In genomic region chr1:4461726-4462290, GRCh38 we compare ENCODE assay signal across 16 cellular contexts.
A peak's percentile ranks its signal among the peaks of the same experiment; 100 is the strongest.
DNase-seq lines count a peak whose midpoint lies in the region; ATAC-seq and TF ChIP-seq lines count a peak whose summit lies in the region.
"Had no signal": no experiment of that assay in that cellular context is flagged by ENCODE, and none has a peak within 500 bp of the region (broad histone marks: within the 10 kb centered on the region; RNA-seq: fewer than 3 reads in every experiment).

No MANE protein-coding gene starts in this region.

- TF ChIP-seq EP300 in esophagus muscularis mucosa (IDR thresholded peaks at IDR 0.05): no peak

- no peak for TF ChIP-seq POLR2A in esophagus muscularis mucosa (IDR thresholded peaks at IDR 0.05; ENCODE audit: low read depth)

- peak overlapping the region; percentile 19 for H3K4me3 Mint-ChIP-seq in endothelial cell (ENCODE audit: unreplicated experiment)
- H3K4me3 Mint-ChIP-seq: CD4-positive, alpha-beta memory T cell had no signal

- H3K27ac Mint-ChIP-seq in endothelial cell (ENCODE audit: unreplicated experiment): no peak overlapping the region
- H3K27ac Mint-ChIP-seq: CD4-positive, alpha-beta memory T cell had no signal

- no peak for ATAC-seq in HG03469 (IDR thresholded peaks at IDR 0.05; ENCODE audit: unreplicated experiment)

- H3K4me3 ChIP-seq in esophagus muscularis mucosa: no peak overlapping the region
- H3K4me3 ChIP-seq: GM23248 had no signal

- H3K9me3 ChIP-seq in esophagus muscularis mucosa: no peaks in the 10 kb centered on the region

- peaks cover 11% of the 10 kb centered on the region for H3K36me3 Mint-ChIP-seq in endothelial cell (ENCODE audit: low read depth, unreplicated experiment)
- H3K36me3 Mint-ChIP-seq: CD4-positive, alpha-beta memory T cell had no signal

- TF ChIP-seq CTCF in endothelial cell (IDR thresholded peaks at IDR 0.05; ENCODE audit: unreplicated experiment): no peak
- no peak for TF ChIP-seq CTCF in esophagus muscularis mucosa (IDR thresholded peaks at IDR 0.05)

- H3K27ac ChIP-seq in adipose tissue (ENCODE audit: low read depth, low read length) (peak overlapping the region; percentile 4), esophagus muscularis mucosa (replicated peaks in 1 of 4) (no peak overlapping the region)
- H3K27ac ChIP-seq: GM23248 had no signal

- H3K27me3 Mint-ChIP-seq in endothelial cell (ENCODE audit: unreplicated experiment): peaks cover 6% of the 10 kb centered on the region

- WGBS in adipose tissue, 3 donors: 73 to 88% (median 81%) methylated on average over 14 of the region's 14 CpGs
- WGBS in esophagus muscularis mucosa: 84% methylated on average over 12 of the region's 14 CpGs

- peaks cover 24% of the 10 kb centered on the region for H3K9me3 Mint-ChIP-seq in endothelial cell (ENCODE audit: unreplicated experiment)

- intact Hi-C loops in esophagus muscularis mucosa (cut with DNase I): no loop called here

- H3K4me1 Mint-ChIP-seq in endothelial cell (ENCODE audit: unreplicated experiment): no peaks in the 10 kb centered on the region
- H3K4me1 Mint-ChIP-seq: CD4-positive, alpha-beta memory T cell had no signal

- no peaks in the 10 kb centered on the region for H3K36me3 ChIP-seq in esophagus muscularis mucosa

- H3K4me1 ChIP-seq in esophagus muscularis mucosa: no peaks in the 10 kb centered on the region

- DNase-seq in endothelial cell (ENCODE audit: low spot score) (no peak), mesenteric fat pad (ENCODE audit: low spot score) (peak; percentile 60), esophagus muscularis mucosa (ENCODE audit: extremely low spot score) (no peak), cerebellar nuclear complex (lab: John Stamatoyannopoulos, UW) (no peak)
- DNase-seq: C1 segment of cervical spinal cord; Calu3; CD4-positive, alpha-beta memory T cell; COR-L47; DMS53; DMS79 treated with DMSO at 0.1 percent for 48 hours; GF-D8; GM23248; H7; HCEC 1CT had no signal

- H3K27me3 ChIP-seq in esophagus muscularis mucosa: no peaks in the 10 kb centered on the region
